In the genomic region with DNA sequence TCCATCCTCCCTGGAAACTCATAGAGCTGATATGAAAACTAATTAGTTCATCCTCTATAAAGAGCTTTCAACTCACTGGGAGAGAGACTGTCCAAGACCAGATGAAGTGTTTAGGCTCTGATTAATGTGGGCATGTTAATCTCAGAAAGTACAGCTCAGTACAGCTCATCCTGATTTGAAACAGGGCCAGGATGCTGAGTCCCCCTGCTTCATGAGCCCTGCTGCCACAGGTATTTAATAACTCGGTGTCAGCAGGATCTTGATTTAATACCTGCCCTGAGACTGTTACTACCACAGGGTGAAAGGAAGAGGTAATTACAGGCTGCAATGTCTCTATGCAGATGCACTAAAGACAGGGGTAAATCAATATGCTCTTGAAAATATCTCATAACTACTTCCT, we compare ENCODE assay signal across 23 cellular contexts. TPM values are rescaled to one million over a fixed set of nuclear protein-coding genes. Genes with fewer than 3 reads are reported as not detected.
A peak's percentile ranks its signal among the peaks of the same experiment; 100 is the strongest.
DNase-seq lines count a peak whose midpoint lies in the region; ATAC-seq and TF ChIP-seq lines count a peak whose summit lies in the region.
"Had no signal": no experiment of that assay in that cellular context is flagged by ENCODE, and none has a peak within 500 bp of the region (broad histone marks: within the 10 kb centered on the region; RNA-seq: fewer than 3 reads in every experiment).

No MANE protein-coding gene starts in this region.

- peak; percentile 21; the same call in 1 of the 2 replicates for ATAC-seq in PC-3
- ATAC-seq in left ventricle myocardium superior: peak; percentile 34
- ATAC-seq in GM18505 (IDR thresholded peaks at IDR 0.05; ENCODE audit: unreplicated experiment): no peak
- ATAC-seq in activated CD8-positive, alpha-beta memory T cell treated with anti-CD3 and anti-CD28 coated beads, Interleukin-2, amount 10 ng/mL, durations not matched to agents 7 days and 5 days: no peak
- ATAC-seq: stimulated activated effector memory CD8-positive, alpha-beta T cell treated with anti-CD3 and anti-CD28 coated beads, Interleukin-12 subunit alpha, Interleukin-12 subunit beta, amount 100 ng/mL, for 72 hours had no signal

- no peaks in the 10 kb centered on the region for H4K20me1 ChIP-seq in PC-3 (ENCODE audit: low read length)
- H4K20me1 ChIP-seq: BLaER1 treated with 17β-estradiol and CSF1 and Interleukin-3, amounts not matched to agents 10 nM and 100 nM had no signal

- H3K36me3 ChIP-seq in PC-3 (ENCODE audit: low read depth, low read length): no peaks in the 10 kb centered on the region
- H3K36me3 ChIP-seq: BLaER1 treated with 17β-estradiol and CSF1 and Interleukin-3, amounts not matched to agents 10 nM and 100 nM; breast epithelium; ovary; right lobe of liver had no signal

- H3K9me2 ChIP-seq in PC-3 (replicated peaks; ENCODE audit: low read length): no peaks in the 10 kb centered on the region

- intact Hi-C loops in PC-3 (cut with micrococcal nuclease) (no loop called here), left ventricle myocardium superior (cut with micrococcal nuclease) (no loop called here)

- no peak overlapping the region for H3K4me2 ChIP-seq in PC-3 (ENCODE audit: low read length)
- H3K4me2 ChIP-seq: BLaER1 treated with 17β-estradiol and CSF1 and Interleukin-3, amounts not matched to agents 10 nM and 100 nM; PC-9 had no signal

- BruUV-seq in PC-3 (replicated peaks; lab: Mats Ljungman, UMichigan): no TSS peak

- H3K4me3 ChIP-seq in PC-3 (ENCODE audit: low read length): no peak overlapping the region
- H3K4me3 ChIP-seq: BLaER1 treated with 17β-estradiol and CSF1 and Interleukin-3, amounts not matched to agents 10 nM and 100 nM; breast epithelium; ovary; PC-9; right lobe of liver had no signal

- no peaks in the 10 kb centered on the region for H3K27me3 ChIP-seq in PC-3 (ENCODE audit: low read length)
- H3K27me3 ChIP-seq: BLaER1 treated with 17β-estradiol and CSF1 and Interleukin-3, amounts not matched to agents 10 nM and 100 nM; breast epithelium; ovary; right lobe of liver had no signal

- peak; percentile 75 for DNase-seq in D341Med (ENCODE audit: low spot score)
- peak; percentile 30 for DNase-seq in NCI-H146 treated with DMSO at 0.1 percent for 48 hours (lab: John Stamatoyannopoulos, UW; ENCODE audit: unreplicated experiment)
- DNase-seq in PC-3: no peak
- DNase-seq in left ventricle myocardium superior: no peak
- DNase-seq in COLO668 (lab: John Stamatoyannopoulos, UW; ENCODE audit: unreplicated experiment): no peak
- no peak for DNase-seq in stimulated activated CD4-positive, alpha-beta T cell treated with anti-CD3 and anti-CD28 coated beads, Interleukin-4, amount 100 ng/mL, for 1 hour
- no peak for DNase-seq in activated CD8-positive, alpha-beta memory T cell treated with anti-CD3 and anti-CD28 coated beads, Interleukin-2, amount 10 ng/mL, durations not matched to agents 7 days and 5 days
- DNase-seq: activated CD4-positive, alpha-beta memory T cell treated with anti-CD3 and anti-CD28 coated beads, Interleukin-2, amount 10 ng/mL, durations not matched to agents 7 days and 5 days; amniotic stem cell; dermis blood vessel endothelial cell; GOT3; Kasumi-1; midbrain; NCI-H526 treated with DMSO at 0.1 percent for 48 hours; ovary; PC-9 had no signal

- CTCF ChIA-PET in PC-3 (lab: Charles Lee): interaction anchor here (0.7 kb wide), 1 partner anchor 16 kb away, joined by 3 read pairs; no protein-coding TSS in a partner anchor
- CTCF ChIA-PET in activated CD8-positive, alpha-beta memory T cell treated with anti-CD3 and anti-CD28 coated beads, Interleukin-2, amount 10 ng/mL, durations not matched to agents 7 days and 5 days (lab: Charles Lee): no interaction called here

- no peaks in the 10 kb centered on the region for H3K9me3 Mint-ChIP-seq in activated CD8-positive, alpha-beta memory T cell treated with anti-CD3 and anti-CD28 coated beads, Interleukin-2, amount 10 ng/mL, durations not matched to agents 7 days and 5 days (ENCODE audit: low read depth)
- H3K9me3 Mint-ChIP-seq: activated CD4-positive, alpha-beta memory T cell treated with anti-CD3 and anti-CD28 coated beads, Interleukin-2, amount 10 ng/mL, durations not matched to agents 7 days and 5 days; natural killer cell treated with Interleukin-12 subunit alpha and Interleukin-12 subunit beta and Interleukin-15 and Interleukin-18, amount 100 ng/mL, for 72 hours; stimulated activated effector memory CD8-positive, alpha-beta T cell treated with anti-CD3 and anti-CD28 coated beads, Interleukin-12 subunit alpha, Interleukin-12 subunit beta, amount 100 ng/mL, for 72 hours had no signal

- no peak for TF ChIP-seq CTCF in PC-3 (conservative IDR thresholded peaks at IDR 0.05; ENCODE audit: low read depth, low read length)

- peaks cover 28% of the 10 kb centered on the region for H3K27me3 Mint-ChIP-seq in activated CD8-positive, alpha-beta memory T cell treated with anti-CD3 and anti-CD28 coated beads, Interleukin-2, amount 10 ng/mL, durations not matched to agents 7 days and 5 days

- no peaks in the 10 kb centered on the region for H3K79me2 ChIP-seq in PC-3 (ENCODE audit: low read length)

- H3K36me3 Mint-ChIP-seq in activated CD8-positive, alpha-beta memory T cell treated with anti-CD3 and anti-CD28 coated beads, Interleukin-2, amount 10 ng/mL, durations not matched to agents 7 days and 5 days: no peaks in the 10 kb centered on the region
- H3K36me3 Mint-ChIP-seq: natural killer cell treated with Interleukin-12 subunit alpha and Interleukin-12 subunit beta and Interleukin-15 and Interleukin-18, amount 100 ng/mL, for 72 hours; stimulated activated effector memory CD8-positive, alpha-beta T cell treated with anti-CD3 and anti-CD28 coated beads, Interleukin-12 subunit alpha, Interleukin-12 subunit beta, amount 100 ng/mL, for 72 hours had no signal

- peaks cover 9% of the 10 kb centered on the region for H3K4me1 ChIP-seq in PC-3 (ENCODE audit: insufficient read depth, low read length)
- H3K4me1 ChIP-seq: breast epithelium had no signal

- no peak for TF ChIP-seq POLR2A in GM18505 (IDR thresholded peaks at IDR 0.05; ENCODE audit: borderline replicate concordance, extremely low read depth, insufficient read depth, insufficient read length)

- POLR2A ChIA-PET in PC-3 (lab: Charles Lee; ENCODE audit: unreplicated experiment): interaction anchor here (0.6 kb wide), 1 partner anchor 82 kb away, joined by 3 read pairs; no protein-coding TSS in a partner anchor

- no peak overlapping the region for H3K9ac ChIP-seq in PC-3 (ENCODE audit: low read length)
- H3K9ac ChIP-seq: BLaER1 treated with 17β-estradiol and CSF1 and Interleukin-3, amounts not matched to agents 10 nM and 100 nM had no signal

- no peak overlapping the region for H3K27ac ChIP-seq in PC-3 (ENCODE audit: low read length)
- H3K27ac ChIP-seq: BLaER1 treated with 17β-estradiol and CSF1 and Interleukin-3, amounts not matched to agents 10 nM and 100 nM; breast epithelium; ovary; PC-9 had no signal

- H3K9me3 ChIP-seq in PC-3 (ENCODE audit: low read length): no peaks in the 10 kb centered on the region
- H3K9me3 ChIP-seq: BLaER1 treated with 17β-estradiol and CSF1 and Interleukin-3, amounts not matched to agents 10 nM and 100 nM; breast epithelium; ovary; right lobe of liver had no signal

- no peaks in the 10 kb centered on the region for H3F3A ChIP-seq in PC-3 (ENCODE audit: low read length, unreplicated experiment)

- H3K27ac Mint-ChIP-seq in activated CD8-positive, alpha-beta memory T cell treated with anti-CD3 and anti-CD28 coated beads, Interleukin-2, amount 10 ng/mL, durations not matched to agents 7 days and 5 days: no peak overlapping the region
- H3K27ac Mint-ChIP-seq: activated CD4-positive, alpha-beta memory T cell treated with anti-CD3 and anti-CD28 coated beads, Interleukin-2, amount 10 ng/mL, durations not matched to agents 7 days and 5 days; natural killer cell treated with Interleukin-12 subunit alpha and Interleukin-12 subunit beta and Interleukin-15 and Interleukin-18, amount 100 ng/mL, for 72 hours; stimulated activated effector memory CD8-positive, alpha-beta T cell treated with anti-CD3 and anti-CD28 coated beads, Interleukin-12 subunit alpha, Interleukin-12 subunit beta, amount 100 ng/mL, for 72 hours had no signal

- no peak overlapping the region for H2AFZ ChIP-seq in PC-3 (ENCODE audit: low read length)
- H2AFZ ChIP-seq: PC-9 had no signal

- H3K4me3 Mint-ChIP-seq in activated CD8-positive, alpha-beta memory T cell treated with anti-CD3 and anti-CD28 coated beads, Interleukin-2, amount 10 ng/mL, durations not matched to agents 7 days and 5 days: no peak overlapping the region
- H3K4me3 Mint-ChIP-seq: activated CD4-positive, alpha-beta memory T cell treated with anti-CD3 and anti-CD28 coated beads, Interleukin-2, amount 10 ng/mL, durations not matched to agents 7 days and 5 days; natural killer cell treated with Interleukin-12 subunit alpha and Interleukin-12 subunit beta and Interleukin-15 and Interleukin-18, amount 100 ng/mL, for 72 hours; stimulated activated effector memory CD8-positive, alpha-beta T cell treated with anti-CD3 and anti-CD28 coated beads, Interleukin-12 subunit alpha, Interleukin-12 subunit beta, amount 100 ng/mL, for 72 hours had no signal

- H3K4me1 Mint-ChIP-seq in activated CD8-positive, alpha-beta memory T cell treated with anti-CD3 and anti-CD28 coated beads, Interleukin-2, amount 10 ng/mL, durations not matched to agents 7 days and 5 days: no peaks in the 10 kb centered on the region
- H3K4me1 Mint-ChIP-seq: activated CD4-positive, alpha-beta memory T cell treated with anti-CD3 and anti-CD28 coated beads, Interleukin-2, amount 10 ng/mL, durations not matched to agents 7 days and 5 days; stimulated activated effector memory CD8-positive, alpha-beta T cell treated with anti-CD3 and anti-CD28 coated beads, Interleukin-12 subunit alpha, Interleukin-12 subunit beta, amount 100 ng/mL, for 72 hours had no signal

RNA-seq across cellular contexts. Expression of a gene that starts 10.8 kb away (rescaled TPM):
- total RNA-seq in PC-3 (2014; rRNA removed) (not detected in 2 replicates), left ventricle myocardium superior (431 TPM)
- total RNA-seq in activated CD8-positive, alpha-beta memory T cell treated with anti-CD3 and anti-CD28 coated beads, Interleukin-2, amount 10 ng/mL, durations not matched to agents 7 days and 5 days: not detected
- total RNA-seq: activated CD4-positive, alpha-beta memory T cell treated with anti-CD3 and anti-CD28 coated beads, Interleukin-2, amount 10 ng/mL, durations not matched to agents 7 days and 5 days; breast epithelium; dermis blood vessel endothelial cell; natural killer cell treated with Interleukin-12 subunit alpha and Interleukin-12 subunit beta and Interleukin-15 and Interleukin-18, amount 100 ng/mL, for 72 hours; PC-9; SK-MEL-5 had no signal

Comparison
In these comparisons a context has a peak if more than half of its experiments do, and no peak if none do; other contexts are left out.
1. DNase-seq: peak in D341Med (single experiment) and NCI-H146 treated with DMSO at 0.1 percent for 48 hours (single experiment); none in PC-3 (single experiment), left ventricle myocardium superior (single experiment), COLO668 (single experiment), stimulated activated CD4-positive, alpha-beta T cell treated with anti-CD3 and anti-CD28 coated beads, Interleukin-4, amount 100 ng/mL, for 1 hour (single experiment) and activated CD8-positive, alpha-beta memory T cell treated with anti-CD3 and anti-CD28 coated beads, Interleukin-2, amount 10 ng/mL, durations not matched to agents 7 days and 5 days (single experiment).
2. ATAC-seq: peak in PC-3 (single experiment) and left ventricle myocardium superior (single experiment); none in GM18505 (single experiment) and activated CD8-positive, alpha-beta memory T cell treated with anti-CD3 and anti-CD28 coated beads, Interleukin-2, amount 10 ng/mL, durations not matched to agents 7 days and 5 days (single experiment).
3. RNA of a gene that starts 10.8 kb away (total RNA-seq): 431 TPM in left ventricle myocardium superior (single experiment); not detected in PC-3 and not detected in activated CD8-positive, alpha-beta memory T cell treated with anti-CD3 and anti-CD28 coated beads, Interleukin-2, amount 10 ng/mL, durations not matched to agents 7 days and 5 days; every median in the first group is over 100 times any median in the second.